ENCODE assay signal across 18 cellular contexts in the genomic region with DNA sequence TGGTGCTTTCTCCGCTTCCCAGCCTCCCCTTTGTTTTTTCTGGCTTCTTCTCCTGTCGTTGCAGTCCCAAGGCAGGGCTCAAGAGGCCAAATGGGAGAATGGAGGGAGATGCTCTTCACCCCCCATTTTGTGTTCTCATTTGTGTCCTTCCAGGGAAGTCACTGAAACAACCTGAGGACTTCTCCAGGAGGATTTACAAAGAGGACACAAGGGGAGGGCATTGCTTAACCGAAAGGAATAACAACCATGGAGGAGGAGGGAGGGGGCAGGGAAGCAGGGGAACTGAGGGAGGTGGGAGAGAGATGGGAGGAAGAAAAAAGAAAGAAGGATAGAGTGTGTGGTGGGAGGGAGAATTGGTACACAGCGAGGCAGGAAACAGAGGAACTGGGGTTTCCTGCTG. TPM values are rescaled to one million over a fixed set of nuclear protein-coding genes. Genes with fewer than 3 reads are reported as not detected.
DNase-seq lines count a peak whose midpoint lies in the region; ATAC-seq and TF ChIP-seq lines count a peak whose summit lies in the region.
"Had no signal": no experiment of that assay in that cellular context is flagged by ENCODE, and none has a peak within 500 bp of the region (broad histone marks: within the 10 kb centered on the region; RNA-seq: fewer than 3 reads in every experiment).

No MANE protein-coding gene starts in this region.

- no peaks in the 10 kb centered on the region for H3K79me1 ChIP-seq in mesendoderm (ENCODE audit: low read length)

- H3K4me1 ChIP-seq in BLaER1 (peaks cover 13% of the 10 kb centered on the region), GM23338 (ENCODE audit: insufficient read depth) (peaks cover 6% of the 10 kb centered on the region; the same call in 1 of the 2 replicates), mesendoderm (ENCODE audit: control insufficient read depth, low read depth, low read length) (no peaks in the 10 kb centered on the region), ascending aorta (no peaks in the 10 kb centered on the region)

- 0 out of 2 replicates have a peak overlapping the region, but pooled peaks have one; percentile 59 for H2AFZ ChIP-seq in GM23338
- H2AFZ ChIP-seq: GM23248 had no signal

- TF ChIP-seq CTCF in GM23338 (conservative IDR thresholded peaks at IDR 0.05; ENCODE audit: low read depth in 2 of 2) (no peak), WERI-Rb-1 (IDR thresholded peaks at IDR 0.05; ENCODE audit: low read depth, low read length) (no peak), omental fat pad (IDR thresholded peaks at IDR 0.05) (no peak), ascending aorta (IDR thresholded peaks at IDR 0.05) (no peak), type B pancreatic cell (conservative IDR thresholded peaks at IDR 0.05) (no peak)

- intact Hi-C loops in ascending aorta (cut with DNase I) = no loop called here

- H3K4me3 ChIP-seq in BLaER1 (no peak overlapping the region), GM23338 (no peak overlapping the region), WERI-Rb-1 (ENCODE audit: low read depth, low read length) (no peak overlapping the region), mesendoderm (ENCODE audit: low read length) (no peak overlapping the region), ascending aorta (no peak overlapping the region)
- H3K4me3 ChIP-seq: GM23248 had no signal

- H3K27me3 ChIP-seq in BLaER1 (no peaks in the 10 kb centered on the region), GM23338 (ENCODE audit: insufficient read depth) (no peaks in the 10 kb centered on the region), WERI-Rb-1 (ENCODE audit: insufficient read depth, low read depth, severe bottlenecking) (no peaks in the 10 kb centered on the region), mesendoderm (ENCODE audit: insufficient read depth, low read length, poor library complexity) (no peaks in the 10 kb centered on the region), ascending aorta (no peaks in the 10 kb centered on the region)

- peaks cover 6% of the 10 kb centered on the region; the same call in 1 of the 2 replicates for H3K9me2 ChIP-seq in GM23338 (ENCODE audit: insufficient read depth)

- ATAC-seq in GM23338 (no peak), omental fat pad (ENCODE audit: low FRiP score) (no peak)
- ATAC-seq: HepG2 had no signal

- H3K4me1 Mint-ChIP-seq in GM23338 (peaks cover 26% of the 10 kb centered on the region), type B pancreatic cell (ENCODE audit: unreplicated experiment) (no peaks in the 10 kb centered on the region)

- no peaks in the 10 kb centered on the region; the same call in 2 of the 3 replicates for H3K36me3 Mint-ChIP-seq in GM23338 (ENCODE audit: low read depth)
- H3K36me3 Mint-ChIP-seq in type B pancreatic cell = no peaks in the 10 kb centered on the region
- H3K36me3 Mint-ChIP-seq: CD4-positive, CD25-positive, alpha-beta regulatory T cell; IgD-negative memory B cell had no signal

- no peak overlapping the region for H4K5ac ChIP-seq in mesendoderm (ENCODE audit: low read length)

- H3K9me3 Mint-ChIP-seq in GM23338 = no peaks in the 10 kb centered on the region
- H3K9me3 Mint-ChIP-seq in type B pancreatic cell = no peaks in the 10 kb centered on the region
- H3K9me3 Mint-ChIP-seq: CD4-positive, CD25-positive, alpha-beta regulatory T cell; IgD-negative memory B cell had no signal

- no peak overlapping the region for H4K8ac ChIP-seq in mesendoderm (ENCODE audit: low read depth, low read length)

- H3K79me2 ChIP-seq in GM23338 (replicated peaks; ENCODE audit: insufficient read depth) = no peaks in the 10 kb centered on the region
- H3K79me2 ChIP-seq in mesendoderm (ENCODE audit: control insufficient read depth, insufficient read depth, low read length) = no peaks in the 10 kb centered on the region

- H3K27ac Mint-ChIP-seq in GM23338 (no peak overlapping the region), type B pancreatic cell (no peak overlapping the region)
- H3K27ac Mint-ChIP-seq: IgD-negative memory B cell had no signal

- H2BK5ac ChIP-seq in mesendoderm (ENCODE audit: low read length) = no peak overlapping the region

- H3K4ac ChIP-seq in mesendoderm (ENCODE audit: low read depth, low read length) = no peak overlapping the region

- no peak overlapping the region for H3K23ac ChIP-seq in mesendoderm (ENCODE audit: low read length)

- no peak for DNase-seq in GM23338 (ENCODE audit: low spot score)
- no peak for DNase-seq in WERI-Rb-1
- DNase-seq in mesendoderm = peak; percentile 42
- DNase-seq in omental fat pad (ENCODE audit: low spot score) = no peak
- no peak for DNase-seq in ascending aorta (ENCODE audit: low spot score in 2 of 2)
- no peak for DNase-seq in KG1 (lab: John Stamatoyannopoulos, UW)
- DNase-seq in type B pancreatic cell (ENCODE audit: extremely low spot score, unreplicated experiment) = no peak
- DNase-seq: 8988T; C1 segment of cervical spinal cord; Caco-2; CD4-positive, CD25-positive, alpha-beta regulatory T cell; H7 had no signal

- H3K27me3 Mint-ChIP-seq in GM23338 (ENCODE audit: insufficient read depth, low read depth, poor library complexity) = peaks cover 16% of the 10 kb centered on the region
- peaks cover 34% of the 10 kb centered on the region for H3K27me3 Mint-ChIP-seq in type B pancreatic cell

- H3K18ac ChIP-seq in mesendoderm (ENCODE audit: low read length) = no peak overlapping the region

- H3K56ac ChIP-seq in mesendoderm (ENCODE audit: low read length) = no peak overlapping the region

- H3K36me3 ChIP-seq in BLaER1 (no peaks in the 10 kb centered on the region), GM23338 (ENCODE audit: insufficient read depth) (no peaks in the 10 kb centered on the region), WERI-Rb-1 (no peaks in the 10 kb centered on the region), mesendoderm (ENCODE audit: control insufficient read depth, insufficient read depth, low read length) (no peaks in the 10 kb centered on the region), ascending aorta (no peaks in the 10 kb centered on the region)

- peak overlapping the region; percentile 40 for H3K4me2 ChIP-seq in BLaER1
- H3K4me2 ChIP-seq in GM23338 = no peak overlapping the region
- H3K4me2 ChIP-seq in mesendoderm (ENCODE audit: low read length) = no peak overlapping the region

- no peak overlapping the region for H3K27ac ChIP-seq in BLaER1
- H3K27ac ChIP-seq in GM23338 (ENCODE audit: low read depth) = no peak overlapping the region
- 0 out of 2 replicates have a peak overlapping the region, but pooled peaks have one; percentile 1 for H3K27ac ChIP-seq in WERI-Rb-1
- H3K27ac ChIP-seq in mesendoderm (ENCODE audit: low read depth, low read length) = no peak overlapping the region
- H3K27ac ChIP-seq in ascending aorta = no peak overlapping the region
- H3K27ac ChIP-seq: GM23248 had no signal

- H4K20me1 ChIP-seq in BLaER1 (no peaks in the 10 kb centered on the region), GM23338 (replicated peaks; ENCODE audit: insufficient read depth) (no peaks in the 10 kb centered on the region)

- H3F3A ChIP-seq in GM23338 (replicated peaks; ENCODE audit: low read depth) = no peaks in the 10 kb centered on the region

- WGBS in mesendoderm (ENCODE audit: extremely low coverage, insufficient coverage, low lambda C conversion rate) = no CpG with 5 or more reads among the region's 4 CpGs

- no peak overlapping the region for H2BK120ac ChIP-seq in mesendoderm (ENCODE audit: low read depth, low read length)

- no peak overlapping the region for H3K4me3 Mint-ChIP-seq in GM23338
- H3K4me3 Mint-ChIP-seq in type B pancreatic cell = no peak overlapping the region
- H3K4me3 Mint-ChIP-seq: CD4-positive, CD25-positive, alpha-beta regulatory T cell; IgD-negative memory B cell had no signal

- H2AK5ac ChIP-seq in mesendoderm (ENCODE audit: low read length) = no peak overlapping the region

- H3K9me3 ChIP-seq in BLaER1 (no peaks in the 10 kb centered on the region), WERI-Rb-1 (ENCODE audit: severe bottlenecking) (no peaks in the 10 kb centered on the region), ascending aorta (no peaks in the 10 kb centered on the region)
- H3K9me3 ChIP-seq: Caco-2 had no signal

- no peak overlapping the region for H2BK15ac ChIP-seq in mesendoderm (replicated peaks; ENCODE audit: low read depth)

- H3K9ac ChIP-seq in BLaER1 (no peak overlapping the region), mesendoderm (ENCODE audit: low read length) (no peak overlapping the region)
- H3K9ac ChIP-seq: GM23248 had no signal

TF ChIP-seq in GM23338, 12 proteins besides CTCF, POLR2A, EP300 and RAD21 (continues in another document):
- TF ChIP-seq ZNF114 (CRISPR knock-in tag; IDR thresholded peaks at IDR 0.05) (no peak), NANOG (IDR thresholded peaks at IDR 0.05; ENCODE audit: borderline replicate concordance) (no peak), EZH2 (IDR thresholded peaks at IDR 0.05; ENCODE audit: low read depth, unreplicated experiment) (no peak), STAT1 (IDR thresholded peaks at IDR 0.05; ENCODE audit: unreplicated experiment) (no peak), ZNF331 (CRISPR knock-in tag; IDR thresholded peaks at IDR 0.05; ENCODE audit: low read depth) (no peak), EZH2phosphoT487 (IDR thresholded peaks at IDR 0.05; ENCODE audit: unreplicated experiment) (no peak)

RNA-seq across cellular contexts. Expression of gene MLN, which starts 17.0 kb away (rescaled TPM):
- not detected in 2 replicates for total RNA-seq in GM23338 (2014; rRNA removed; shearing (Covaris generic))
- polyA plus RNA-seq in GM23338 (2016; fragmentation: Nextera tagmentation; extraction: Ambion mirVana) = not detected in 2 replicates
- polyA plus RNA-seq in mesendoderm (2013, experiment 1 of 2) = not detected
- polyA plus RNA-seq in mesendoderm (2013, experiment 2 of 2) = not detected
- total RNA-seq in omental fat pad = not detected
- not detected for total RNA-seq in ascending aorta
- 0.65 and 4.6 TPM in 2 replicates for total RNA-seq in type B pancreatic cell (ENCODE audit: low replicate concordance)
- total RNA-seq: A673; Caco-2; CD4-positive, CD25-positive, alpha-beta regulatory T cell; GM23248; H7; HepG2 had no signal
- polyA plus RNA-seq: AG04450; CD4-positive, CD25-positive, alpha-beta regulatory T cell; GM23248; HepG2; IgD-negative memory B cell had no signal

RNA-seq across cellular contexts. Expression of gene LEMD2, which starts 31.9 kb away (rescaled TPM):
- total RNA-seq in GM23338 (2014; rRNA removed; shearing (Covaris generic)) = 55.6 and 64.7 TPM in 2 replicates
- 28.6 and 32.0 TPM in 2 replicates for polyA plus RNA-seq in GM23338 (2016; fragmentation: Nextera tagmentation; extraction: Ambion mirVana)
- polyA plus RNA-seq in mesendoderm (2013, experiment 1 of 2) = 23.7 TPM
- polyA plus RNA-seq in mesendoderm (2013, experiment 2 of 2) = 22.2 TPM
- total RNA-seq in omental fat pad (10 to 100 TPM; 25.8 to 75.0 (median 40.4) TPM), ascending aorta (104 TPM), type B pancreatic cell (ENCODE audit: low replicate concordance) (58.2 and 64.7 TPM in 2 replicates)
